Comparison of ENCODE assay signal across 1 cellular context in the genomic region with DNA sequence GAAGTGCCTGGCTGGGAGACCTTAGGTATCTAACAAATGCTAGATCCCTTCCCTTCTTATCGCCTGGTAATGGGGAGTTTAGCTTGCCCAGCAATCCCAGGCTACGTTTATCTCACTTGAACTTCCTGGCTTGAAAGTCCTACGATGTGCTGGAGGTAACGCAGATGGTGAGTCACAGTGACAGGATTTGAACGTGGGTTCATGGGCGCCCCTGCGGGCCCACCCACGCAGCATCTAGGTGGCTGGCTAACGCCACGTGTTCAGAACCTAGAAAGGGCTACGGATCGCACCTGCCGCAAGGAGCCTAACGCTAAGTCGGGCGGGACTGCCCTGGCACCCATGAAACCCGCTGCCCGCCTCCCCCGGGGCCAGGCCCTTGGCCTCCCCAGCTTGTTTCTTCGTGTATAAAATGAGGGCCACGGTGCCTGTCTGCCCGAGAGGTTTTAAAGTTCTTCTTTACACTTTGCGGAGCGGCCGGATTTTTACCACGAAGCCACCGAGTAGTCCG.
TF ChIP-seq lines count a peak whose summit lies in the region.

No MANE protein-coding gene starts in this region.

TF ChIP-seq in HepG2, 621 proteins besides CTCF, POLR2A, EP300 and RAD21 (continued from another document and continues in another):
- TF ChIP-seq, protein P1, sequence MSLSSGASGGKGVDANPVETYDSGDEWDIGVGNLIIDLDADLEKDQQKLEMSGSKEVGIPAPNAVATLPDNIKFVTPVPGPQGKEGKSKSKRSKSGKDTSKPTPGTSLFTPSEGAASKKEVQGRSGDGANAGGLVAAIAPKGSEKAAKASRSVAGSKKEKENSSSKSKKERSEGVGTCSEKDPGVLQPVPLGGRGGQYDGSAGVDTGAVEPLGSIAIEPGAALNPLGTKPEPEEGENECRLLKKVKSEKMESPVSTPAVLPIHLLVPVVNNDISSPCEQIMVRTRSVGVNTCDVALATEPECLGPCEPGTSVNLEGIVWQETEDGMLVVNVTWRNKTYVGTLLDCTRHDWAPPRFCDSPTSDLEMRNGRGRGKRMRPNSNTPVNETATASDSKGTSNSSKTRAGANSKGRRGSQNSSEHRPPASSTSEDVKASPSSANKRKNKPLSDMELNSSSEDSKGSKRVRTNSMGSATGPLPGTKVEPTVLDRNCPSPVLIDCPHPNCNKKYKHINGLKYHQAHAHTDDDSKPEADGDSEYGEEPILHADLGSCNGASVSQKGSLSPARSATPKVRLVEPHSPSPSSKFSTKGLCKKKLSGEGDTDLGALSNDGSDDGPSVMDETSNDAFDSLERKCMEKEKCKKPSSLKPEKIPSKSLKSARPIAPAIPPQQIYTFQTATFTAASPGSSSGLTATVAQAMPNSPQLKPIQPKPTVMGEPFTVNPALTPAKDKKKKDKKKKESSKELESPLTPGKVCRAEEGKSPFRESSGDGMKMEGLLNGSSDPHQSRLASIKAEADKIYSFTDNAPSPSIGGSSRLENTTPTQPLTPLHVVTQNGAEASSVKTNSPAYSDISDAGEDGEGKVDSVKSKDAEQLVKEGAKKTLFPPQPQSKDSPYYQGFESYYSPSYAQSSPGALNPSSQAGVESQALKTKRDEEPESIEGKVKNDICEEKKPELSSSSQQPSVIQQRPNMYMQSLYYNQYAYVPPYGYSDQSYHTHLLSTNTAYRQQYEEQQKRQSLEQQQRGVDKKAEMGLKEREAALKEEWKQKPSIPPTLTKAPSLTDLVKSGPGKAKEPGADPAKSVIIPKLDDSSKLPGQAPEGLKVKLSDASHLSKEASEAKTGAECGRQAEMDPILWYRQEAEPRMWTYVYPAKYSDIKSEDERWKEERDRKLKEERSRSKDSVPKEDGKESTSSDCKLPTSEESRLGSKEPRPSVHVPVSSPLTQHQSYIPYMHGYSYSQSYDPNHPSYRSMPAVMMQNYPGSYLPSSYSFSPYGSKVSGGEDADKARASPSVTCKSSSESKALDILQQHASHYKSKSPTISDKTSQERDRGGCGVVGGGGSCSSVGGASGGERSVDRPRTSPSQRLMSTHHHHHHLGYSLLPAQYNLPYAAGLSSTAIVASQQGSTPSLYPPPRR (CRISPR knock-in tag; IDR thresholded peaks at IDR 0.05; ENCODE audit: borderline replicate concordance), result no peak
- TF ChIP-seq CREB3 (CRISPR knock-in tag; IDR thresholded peaks at IDR 0.05) (no peak), SMAD1 (CRISPR knock-in tag; IDR thresholded peaks at IDR 0.05; ENCODE audit: borderline replicate concordance, low read depth) (no peak), ZNF329 (CRISPR knock-in tag; IDR thresholded peaks at IDR 0.05; ENCODE audit: low read depth) (no peak; the same call in 1 of the 2 replicates), ZNF749 (CRISPR knock-in tag; IDR thresholded peaks at IDR 0.05; ENCODE audit: borderline replicate concordance) (no peak), NBN (conservative IDR thresholded peaks at IDR 0.05) (no peak), ZNF124 (CRISPR knock-in tag; IDR thresholded peaks at IDR 0.05) (no peak), ZNF83 (CRISPR knock-in tag; IDR thresholded peaks at IDR 0.05; ENCODE audit: borderline replicate concordance) (no peak), U2AF1 (optimal IDR thresholded peaks at IDR 0.05; ENCODE audit: low read depth, low read length) (no peak), SMYD3 (CRISPR knock-in tag; IDR thresholded peaks at IDR 0.05) (0 out of 2 replicates have a peak, but pooled peaks have one; percentile 16), ELF4 (CRISPR knock-in tag; IDR thresholded peaks at IDR 0.05; ENCODE audit: borderline replicate concordance) (no peak), SP140L (CRISPR knock-in tag; IDR thresholded peaks at IDR 0.05; ENCODE audit: borderline replicate concordance) (no peak), ZNF572 (CRISPR knock-in tag; IDR thresholded peaks at IDR 0.05) (no peak), FOXA3 (CRISPR knock-in tag; IDR thresholded peaks at IDR 0.05) (no peak), ZNF709 (CRISPR knock-in tag; IDR thresholded peaks at IDR 0.05) (no peak), SMAD3 (CRISPR knock-in tag; IDR thresholded peaks at IDR 0.05) (no peak; the same call in 1 of the 2 replicates), YEATS4 (CRISPR knock-in tag; IDR thresholded peaks at IDR 0.05; ENCODE audit: borderline replicate concordance) (no peak), HMGXB4 (CRISPR knock-in tag; IDR thresholded peaks at IDR 0.05; ENCODE audit: borderline replicate concordance in 1 of 2, low read depth in 1 of 2) (peak in 1 of 2 experiments; percentile 59; a peak in 2 of 4 replicates), HHEX (CRISPR knock-in tag; IDR thresholded peaks at IDR 0.05) (no peak), ELF3 (CRISPR knock-in tag; IDR thresholded peaks at IDR 0.05) (no peak), SP1 (IDR thresholded peaks at IDR 0.05) (no peak), SP1 (CRISPR knock-in tag; IDR thresholded peaks at IDR 0.05) (no peak), RBM22 (optimal IDR thresholded peaks at IDR 0.05; ENCODE audit: low read length) (peak; percentile 87), ZNF441 (CRISPR knock-in tag; IDR thresholded peaks at IDR 0.05; ENCODE audit: borderline replicate concordance) (no peak), GABPB1 (CRISPR knock-in tag; IDR thresholded peaks at IDR 0.05) (no peak), ZNF260 (CRISPR knock-in tag; IDR thresholded peaks at IDR 0.05; ENCODE audit: borderline replicate concordance, low read depth) (no peak), NRL (CRISPR knock-in tag; IDR thresholded peaks at IDR 0.05; ENCODE audit: borderline replicate concordance) (no peak), MIXL1 (CRISPR knock-in tag; IDR thresholded peaks at IDR 0.05) (no peak), CBX2 (IDR thresholded peaks at IDR 0.05; ENCODE audit: low read depth, low read length) (no peak), CBX2 (CRISPR knock-in tag; IDR thresholded peaks at IDR 0.05; ENCODE audit: low read depth) (no peak), ZBTB42 (CRISPR knock-in tag; IDR thresholded peaks at IDR 0.05) (no peak), ZNF614 (CRISPR knock-in tag; IDR thresholded peaks at IDR 0.05; ENCODE audit: borderline replicate concordance) (peak; percentile 6; the same call in 1 of the 2 replicates), BRCA1 (CRISPR knock-in tag; IDR thresholded peaks at IDR 0.05) (no peak), ZBTB7A (CRISPR knock-in tag; IDR thresholded peaks at IDR 0.05) (no peak), RBAK (CRISPR knock-in tag; IDR thresholded peaks at IDR 0.05) (no peak), TBP (CRISPR knock-in tag; IDR thresholded peaks at IDR 0.05) (no peak), KLF11 (CRISPR knock-in tag; IDR thresholded peaks at IDR 0.05) (no peak), ZFP36 (IDR thresholded peaks at IDR 0.05; ENCODE audit: borderline replicate concordance, low read depth, low read length, partially characterized antibody) (no peak), MED8 (CRISPR knock-in tag; IDR thresholded peaks at IDR 0.05; ENCODE audit: insufficient replicate concordance) (no peak), KDM6A (CRISPR knock-in tag; IDR thresholded peaks at IDR 0.05; ENCODE audit: low read depth) (no peak), KMT2B (CRISPR knock-in tag; IDR thresholded peaks at IDR 0.05) (no peak), ELF1 (CRISPR knock-in tag; IDR thresholded peaks at IDR 0.05) (no peak), ZNF547 (CRISPR knock-in tag; IDR thresholded peaks at IDR 0.05) (no peak)
- TF ChIP-seq, protein P2, sequence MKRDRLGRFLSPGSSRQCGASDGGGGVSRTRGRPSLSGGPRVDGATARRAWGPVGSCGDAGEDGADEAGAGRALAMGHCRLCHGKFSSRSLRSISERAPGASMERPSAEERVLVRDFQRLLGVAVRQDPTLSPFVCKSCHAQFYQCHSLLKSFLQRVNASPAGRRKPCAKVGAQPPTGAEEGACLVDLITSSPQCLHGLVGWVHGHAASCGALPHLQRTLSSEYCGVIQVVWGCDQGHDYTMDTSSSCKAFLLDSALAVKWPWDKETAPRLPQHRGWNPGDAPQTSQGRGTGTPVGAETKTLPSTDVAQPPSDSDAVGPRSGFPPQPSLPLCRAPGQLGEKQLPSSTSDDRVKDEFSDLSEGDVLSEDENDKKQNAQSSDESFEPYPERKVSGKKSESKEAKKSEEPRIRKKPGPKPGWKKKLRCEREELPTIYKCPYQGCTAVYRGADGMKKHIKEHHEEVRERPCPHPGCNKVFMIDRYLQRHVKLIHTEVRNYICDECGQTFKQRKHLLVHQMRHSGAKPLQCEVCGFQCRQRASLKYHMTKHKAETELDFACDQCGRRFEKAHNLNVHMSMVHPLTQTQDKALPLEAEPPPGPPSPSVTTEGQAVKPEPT (CRISPR knock-in tag; IDR thresholded peaks at IDR 0.05; ENCODE audit: low read depth), result no peak
- TF ChIP-seq, protein P3, sequence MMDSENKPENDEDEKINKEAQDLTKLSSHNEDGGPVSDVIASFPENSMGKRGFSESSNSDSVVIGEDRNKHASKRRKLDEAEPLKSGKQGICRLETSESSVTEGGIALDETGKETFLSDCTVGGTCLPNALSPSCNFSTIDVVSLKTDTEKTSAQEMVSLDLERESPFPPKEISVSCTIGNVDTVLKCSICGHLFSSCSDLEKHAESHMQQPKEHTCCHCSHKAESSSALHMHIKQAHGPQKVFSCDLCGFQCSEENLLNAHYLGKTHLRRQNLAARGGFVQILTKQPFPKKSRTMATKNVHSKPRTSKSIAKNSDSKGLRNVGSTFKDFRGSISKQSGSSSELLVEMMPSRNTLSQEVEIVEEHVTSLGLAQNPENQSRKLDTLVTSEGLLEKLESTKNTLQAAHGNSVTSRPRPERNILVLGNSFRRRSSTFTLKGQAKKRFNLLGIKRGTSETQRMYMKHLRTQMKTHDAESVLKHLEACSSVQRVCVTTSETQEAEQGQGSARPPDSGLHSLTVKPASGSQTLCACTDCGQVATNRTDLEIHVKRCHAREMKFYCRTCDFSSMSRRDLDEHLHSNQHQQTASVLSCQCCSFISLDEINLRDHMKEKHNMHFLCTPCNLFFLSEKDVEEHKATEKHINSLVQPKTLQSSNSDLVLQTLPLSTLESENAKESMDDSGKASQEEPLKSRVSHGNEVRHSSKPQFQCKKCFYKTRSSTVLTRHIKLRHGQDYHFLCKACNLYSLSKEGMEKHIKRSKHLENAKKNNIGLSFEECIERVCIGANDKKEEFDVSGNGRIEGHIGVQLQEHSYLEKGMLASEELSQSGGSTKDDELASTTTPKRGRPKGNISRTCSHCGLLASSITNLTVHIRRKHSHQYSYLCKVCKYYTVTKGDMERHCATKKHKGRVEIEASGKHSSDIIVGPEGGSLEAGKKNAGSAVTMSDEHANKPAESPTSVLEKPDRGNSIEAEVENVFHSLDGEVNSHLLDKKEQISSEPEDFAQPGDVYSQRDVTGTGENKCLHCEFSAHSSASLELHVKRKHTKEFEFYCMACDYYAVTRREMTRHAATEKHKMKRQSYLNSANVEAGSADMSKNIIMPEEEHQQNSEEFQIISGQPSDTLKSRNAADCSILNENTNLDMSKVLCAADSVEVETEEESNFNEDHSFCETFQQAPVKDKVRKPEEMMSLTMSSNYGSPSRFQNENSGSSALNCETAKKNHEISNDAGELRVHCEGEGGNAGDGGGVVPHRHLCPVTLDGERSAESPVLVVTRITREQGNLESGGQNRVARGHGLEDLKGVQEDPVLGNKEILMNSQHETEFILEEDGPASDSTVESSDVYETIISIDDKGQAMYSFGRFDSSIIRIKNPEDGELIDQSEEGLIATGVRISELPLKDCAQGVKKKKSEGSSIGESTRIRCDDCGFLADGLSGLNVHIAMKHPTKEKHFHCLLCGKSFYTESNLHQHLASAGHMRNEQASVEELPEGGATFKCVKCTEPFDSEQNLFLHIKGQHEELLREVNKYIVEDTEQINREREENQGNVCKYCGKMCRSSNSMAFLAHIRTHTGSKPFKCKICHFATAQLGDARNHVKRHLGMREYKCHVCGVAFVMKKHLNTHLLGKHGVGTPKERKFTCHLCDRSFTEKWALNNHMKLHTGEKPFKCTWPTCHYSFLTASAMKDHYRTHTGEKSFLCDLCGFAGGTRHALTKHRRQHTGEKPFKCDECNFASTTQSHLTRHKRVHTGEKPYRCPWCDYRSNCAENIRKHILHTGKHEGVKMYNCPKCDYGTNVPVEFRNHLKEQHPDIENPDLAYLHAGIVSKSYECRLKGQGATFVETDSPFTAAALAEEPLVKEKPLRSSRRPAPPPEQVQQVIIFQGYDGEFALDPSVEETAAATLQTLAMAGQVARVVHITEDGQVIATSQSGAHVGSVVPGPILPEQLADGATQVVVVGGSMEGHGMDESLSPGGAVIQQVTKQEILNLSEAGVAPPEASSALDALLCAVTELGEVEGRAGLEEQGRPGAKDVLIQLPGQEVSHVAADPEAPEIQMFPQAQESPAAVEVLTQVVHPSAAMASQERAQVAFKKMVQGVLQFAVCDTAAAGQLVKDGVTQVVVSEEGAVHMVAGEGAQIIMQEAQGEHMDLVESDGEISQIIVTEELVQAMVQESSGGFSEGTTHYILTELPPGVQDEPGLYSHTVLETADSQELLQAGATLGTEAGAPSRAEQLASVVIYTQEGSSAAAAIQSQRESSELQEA (CRISPR knock-in tag; IDR thresholded peaks at IDR 0.05; ENCODE audit: not compliant biosample characterization), result no peak
- TF ChIP-seq, protein P4, sequence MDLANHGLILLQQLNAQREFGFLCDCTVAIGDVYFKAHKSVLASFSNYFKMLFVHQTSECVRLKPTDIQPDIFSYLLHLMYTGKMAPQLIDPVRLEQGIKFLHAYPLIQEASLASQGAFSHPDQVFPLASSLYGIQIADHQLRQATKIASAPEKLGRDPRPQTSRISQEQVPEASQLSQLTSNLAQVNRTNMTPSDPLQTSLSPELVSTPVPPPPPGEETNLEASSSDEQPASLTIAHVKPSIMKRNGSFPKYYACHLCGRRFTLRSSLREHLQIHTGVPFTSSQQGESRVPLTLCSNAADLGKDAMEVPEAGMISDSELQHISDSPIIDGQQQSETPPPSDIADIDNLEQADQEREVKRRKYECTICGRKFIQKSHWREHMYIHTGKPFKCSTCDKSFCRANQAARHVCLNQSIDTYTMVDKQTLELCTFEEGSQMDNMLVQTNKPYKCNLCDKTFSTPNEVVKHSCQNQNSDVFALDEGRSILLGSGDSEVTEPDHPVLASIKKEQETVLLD (CRISPR knock-in tag; IDR thresholded peaks at IDR 0.05; ENCODE audit: low read depth), result no peak
